13 cellular contexts compared by ENCODE assay signal in the genomic region with DNA sequence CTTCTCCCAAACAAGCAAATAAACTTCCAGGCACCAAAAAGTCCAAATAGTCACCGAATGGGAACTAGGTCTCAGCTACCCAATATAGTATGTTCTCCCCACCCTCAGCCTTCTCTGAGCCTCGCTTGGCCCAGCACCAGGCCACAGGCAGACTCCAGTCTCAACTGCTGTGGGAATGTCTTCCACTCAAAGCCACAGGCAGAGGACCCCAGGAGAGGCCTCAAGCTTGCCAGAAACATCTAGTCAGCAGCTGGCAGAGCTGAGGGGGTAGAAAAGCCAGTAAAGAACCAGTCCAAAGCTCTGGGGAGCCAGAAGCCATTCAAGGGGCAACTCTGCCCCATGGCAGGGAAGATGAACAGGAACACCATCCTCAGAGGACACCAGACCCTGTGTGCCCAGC. TPM values are rescaled to one million over a fixed set of nuclear protein-coding genes. Genes with fewer than 3 reads are reported as not detected.
DNase-seq lines count a peak whose midpoint lies in the region; ATAC-seq and TF ChIP-seq lines count a peak whose summit lies in the region.
"Had no signal": no experiment of that assay in that cellular context is flagged by ENCODE, and none has a peak within 500 bp of the region (broad histone marks: within the 10 kb centered on the region; RNA-seq: fewer than 3 reads in every experiment).

No MANE protein-coding gene starts in this region.

- peak overlapping the region; percentile 93 for H3K27ac ChIP-seq in left ventricle myocardium inferior (replicated peaks)
- H3K27ac ChIP-seq in mesodermal cell (ENCODE audit: low read depth, low read length, severe bottlenecking): peak overlapping the region; percentile 44
- peak overlapping the region in 3 of 4 donors; percentile 82 to 92 (median 84) for H3K27ac ChIP-seq in upper lobe of left lung

- TF ChIP-seq EP300 in upper lobe of left lung (IDR thresholded peaks at IDR 0.05): no peak

- no peaks in the 10 kb centered on the region for H3K27me3 Mint-ChIP-seq in activated naive CD8-positive, alpha-beta T cell treated with anti-CD3 and anti-CD28 coated beads, Interleukin-2, amount 10 ng/mL, durations not matched to agents 7 days and 5 days
- H3K27me3 Mint-ChIP-seq: dendritic cell treated with granulocyte-macrophage colony-stimulating factor and Interleukin-4, amounts not matched to agents 40 ng/mL and 50 ng/mL, for 4 days had no signal

- H3K36me3 ChIP-seq in left ventricle myocardium inferior (peaks cover 3% of the 10 kb centered on the region), mesodermal cell (ENCODE audit: control insufficient read depth, insufficient read depth, low read length) (peaks cover 64% of the 10 kb centered on the region), upper lobe of left lung (no peaks in the 10 kb centered on the region)

- POLR2A ChIA-PET in activated naive CD8-positive, alpha-beta T cell treated with anti-CD3 and anti-CD28 coated beads, Interleukin-2, amount 10 ng/mL, durations not matched to agents 7 days and 5 days (lab: Charles Lee): interaction anchor here (1.1 to 1.8 kb wide), 2 partner anchors 41 to 76 kb away, joined by 3 to 7 read pairs; a partner anchor contains a TSS

- intact Hi-C loops in left ventricle myocardium inferior (cut with micrococcal nuclease): no loop called here
- intact Hi-C loops in Right ventricle myocardium superior (cut with DNase I): no loop called here

- no peak for ATAC-seq in Right ventricle myocardium superior (ENCODE audit: poor library complexity)
- ATAC-seq in activated naive CD8-positive, alpha-beta T cell treated with anti-CD3 and anti-CD28 coated beads, Interleukin-2, amount 10 ng/mL, durations not matched to agents 7 days and 5 days (ENCODE audit: low read depth): no peak
- ATAC-seq in upper lobe of left lung (ENCODE audit: low FRiP score in 2 of 2): no peak
- ATAC-seq in GM21526 (IDR thresholded peaks at IDR 0.05; ENCODE audit: low FRiP score, unreplicated experiment): no peak

- peaks cover 3% of the 10 kb centered on the region for H3K9me3 Mint-ChIP-seq in activated naive CD8-positive, alpha-beta T cell treated with anti-CD3 and anti-CD28 coated beads, Interleukin-2, amount 10 ng/mL, durations not matched to agents 7 days and 5 days
- H3K9me3 Mint-ChIP-seq: dendritic cell treated with granulocyte-macrophage colony-stimulating factor and Interleukin-4, amounts not matched to agents 40 ng/mL and 50 ng/mL, for 4 days had no signal

- DNase-seq in left ventricle myocardium inferior (no peak), Right ventricle myocardium superior (no peak), upper lobe of left lung (no peak), Kasumi-1 (lab: John Stamatoyannopoulos, UW) (no peak)
- no peak for DNase-seq in activated naive CD8-positive, alpha-beta T cell treated with anti-CD3 and anti-CD28 coated beads, Interleukin-2, amount 10 ng/mL, durations not matched to agents 7 days and 5 days
- DNase-seq in stimulated activated CD8-positive, alpha-beta memory T cell treated with anti-CD3 and anti-CD28 coated beads, Interleukin-4, amount 100 ng/mL, for 48 hours: no peak
- DNase-seq: foreskin fibroblast, H7, NCI-H1694 had no signal

- H3K27ac Mint-ChIP-seq in activated naive CD8-positive, alpha-beta T cell treated with anti-CD3 and anti-CD28 coated beads, Interleukin-2, amount 10 ng/mL, durations not matched to agents 7 days and 5 days: peak overlapping the region; percentile 77

- peaks cover 58% of the 10 kb centered on the region for H3K4me1 Mint-ChIP-seq in activated naive CD8-positive, alpha-beta T cell treated with anti-CD3 and anti-CD28 coated beads, Interleukin-2, amount 10 ng/mL, durations not matched to agents 7 days and 5 days

- no peak for TF ChIP-seq CTCF in left ventricle myocardium inferior (IDR thresholded peaks at IDR 0.05; ENCODE audit: borderline replicate concordance)
- TF ChIP-seq CTCF in upper lobe of left lung (IDR thresholded peaks at IDR 0.05): no peak

- H3K4me3 ChIP-seq in left ventricle myocardium inferior (no peak overlapping the region), mesodermal cell (ENCODE audit: extremely low read depth, insufficient read depth, low read length, poor library complexity, severe bottlenecking) (no peak overlapping the region), upper lobe of left lung (no peak overlapping the region)
- H3K4me3 ChIP-seq: tibial nerve had no signal

- H3K4me1 ChIP-seq in left ventricle myocardium inferior (peaks cover 83% of the 10 kb centered on the region), mesodermal cell (ENCODE audit: control insufficient read depth, insufficient read depth, low read length, poor library complexity, severe bottlenecking) (peaks cover 45% of the 10 kb centered on the region), upper lobe of left lung (peaks cover 56 to 64% (median 61%) of the 10 kb centered on the region in 4 donors)

- no peaks in the 10 kb centered on the region for H3K27me3 ChIP-seq in left ventricle myocardium inferior (ENCODE audit: low read depth)
- no peaks in the 10 kb centered on the region for H3K27me3 ChIP-seq in upper lobe of left lung
- H3K27me3 ChIP-seq: tibial nerve had no signal

- H3K4me3 Mint-ChIP-seq in activated naive CD8-positive, alpha-beta T cell treated with anti-CD3 and anti-CD28 coated beads, Interleukin-2, amount 10 ng/mL, durations not matched to agents 7 days and 5 days: no peak overlapping the region
- H3K4me3 Mint-ChIP-seq: dendritic cell treated with granulocyte-macrophage colony-stimulating factor and Interleukin-4, amounts not matched to agents 40 ng/mL and 50 ng/mL, for 4 days had no signal

- 94% methylated on average over 2 of the region's 2 CpGs for WGBS in mesodermal cell (ENCODE audit: insufficient coverage in 2 of 2), 2 experiments
- WGBS in upper lobe of left lung, 2 donors: 46 to 55% methylated on average over 2 of the region's 2 CpGs

- H3K36me3 Mint-ChIP-seq in activated naive CD8-positive, alpha-beta T cell treated with anti-CD3 and anti-CD28 coated beads, Interleukin-2, amount 10 ng/mL, durations not matched to agents 7 days and 5 days: peaks cover 35% of the 10 kb centered on the region

- TF ChIP-seq POLR2A in upper lobe of left lung (IDR thresholded peaks at IDR 0.05): no peak

- H3K9me3 ChIP-seq in left ventricle myocardium inferior (replicated peaks) (no peaks in the 10 kb centered on the region), mesodermal cell (ENCODE audit: control insufficient read depth, low read length) (no peaks in the 10 kb centered on the region), upper lobe of left lung (no peaks in the 10 kb centered on the region)
- H3K9me3 ChIP-seq: tibial nerve had no signal

RNA-seq across cellular contexts. Expression of a gene that starts 41.8 kb away (rescaled TPM):
- 10.4 TPM for total RNA-seq in left ventricle myocardium inferior
- total RNA-seq in Right ventricle myocardium superior: 9.4 TPM
- 10 to 100 TPM; 43.5 to 43.8 TPM for total RNA-seq in activated naive CD8-positive, alpha-beta T cell treated with anti-CD3 and anti-CD28 coated beads, Interleukin-2, amount 10 ng/mL, durations not matched to agents 7 days and 5 days
- polyA plus RNA-seq in mesodermal cell (2013, experiment 1 of 2): 45.1 TPM
- 35.3 TPM for polyA plus RNA-seq in mesodermal cell (2013, experiment 2 of 2)
- 10 to 100 TPM; 13.0 to 46.7 (median 29.4) TPM for total RNA-seq in upper lobe of left lung

RNA-seq across cellular contexts. Expression of a gene that starts 42.0 kb away (rescaled TPM):
- total RNA-seq in left ventricle myocardium inferior: 22.0 TPM
- 19.1 TPM for total RNA-seq in Right ventricle myocardium superior
- 10 to 100 TPM; 16.5 to 18.0 TPM for total RNA-seq in activated naive CD8-positive, alpha-beta T cell treated with anti-CD3 and anti-CD28 coated beads, Interleukin-2, amount 10 ng/mL, durations not matched to agents 7 days and 5 days
- polyA plus RNA-seq in mesodermal cell (2013, experiment 1 of 2): 14.7 TPM
- polyA plus RNA-seq in mesodermal cell (2013, experiment 2 of 2): 13.0 TPM
- 10 to 100 TPM; 10.8 to 63.9 (median 16.9) TPM for total RNA-seq in upper lobe of left lung

RNA-seq across cellular contexts. Expression of a gene that starts 59.9 kb away (rescaled TPM):
- total RNA-seq in left ventricle myocardium inferior (0.33 TPM), Right ventricle myocardium superior (0.46 TPM), upper lobe of left lung (1 to 10 TPM in 2 of 6 donors, under 1 TPM in 4; 0.20 to 3.1 (median 0.73) TPM)
- under 1 TPM; 0.11 to 0.20 TPM for total RNA-seq in activated naive CD8-positive, alpha-beta T cell treated with anti-CD3 and anti-CD28 coated beads, Interleukin-2, amount 10 ng/mL, durations not matched to agents 7 days and 5 days
- 0.18 TPM for polyA plus RNA-seq in mesodermal cell (2013, experiment 1 of 2)
- 0.20 TPM for polyA plus RNA-seq in mesodermal cell (2013, experiment 2 of 2)
